ENCODE assay signal across 27 cellular contexts in genomic region chr5:106801554-106801953, GRCh38.
"Had no signal": no experiment of that assay in that cellular context is flagged by ENCODE, and none has a peak within 500 bp of the region (broad histone marks: within the 10 kb centered on the region; RNA-seq: fewer than 3 reads in every experiment).

No MANE protein-coding gene starts in this region.

- H3K9ac ChIP-seq: neural progenitor cell, parathyroid adenoma had no signal

- H3K4me1 ChIP-seq: left lung, parathyroid adenoma, psoas muscle, uterus had no signal

- H3K4me2 ChIP-seq: neural progenitor cell, smooth muscle cell had no signal

- H3K9me3 ChIP-seq: left lung, psoas muscle, uterus had no signal

- H3K36me3 ChIP-seq: brain microvascular endothelial cell, left lung, neural progenitor cell, uterus had no signal

- DNase-seq: activated CD4-positive, alpha-beta T cell treated with anti-CD3 and anti-CD28 coated beads for 48 hours; activated CD4-positive, alpha-beta T cell treated with anti-CD3 and anti-CD28 coated beads, Interleukin-2, amount 50 U/mL, for 48 hours; activated CD8-positive, alpha-beta memory T cell treated with anti-CD3 and anti-CD28 coated beads for 24 hours; activated gamma-delta T cell; activated naive CD4-positive, alpha-beta T cell treated with anti-CD3 and anti-CD28 coated beads, Interleukin-2, amount 10 ng/mL, durations not matched to agents 7 days and 5 days; amniotic stem cell; brain microvascular endothelial cell; dorsolateral prefrontal cortex; effector memory CD4-positive, alpha-beta T cell; left lung; mesendoderm; natural killer cell; occipital lobe; psoas muscle; stimulated activated CD4-positive, alpha-beta T cell treated with anti-CD3 and anti-CD28 coated beads, Interleukin-1b, Interleukin-23, amount 100 ng/mL, for 48 hours; stimulated activated CD4-positive, alpha-beta T cell treated with anti-CD3 and anti-CD28 coated beads, Interleukin-4, amount 100 ng/mL, for 4 hours; stimulated activated CD8-positive, alpha-beta memory T cell treated with anti-CD3 and anti-CD28 coated beads, Interleukin-4, amount 100 ng/mL, for 48 hours; stimulated activated naive CD8-positive, alpha-beta T cell treated with anti-CD3 and anti-CD28 coated beads, Interleukin-15, amount 100 ng/mL, for 72 hours; substantia nigra; uterus had no signal

- H2AFZ ChIP-seq: neural progenitor cell, parathyroid adenoma had no signal

- ATAC-seq: natural killer cell; psoas muscle; stimulated activated memory B cell treated with anti-CD40 and anti-IgM and Interleukin-4, amounts not matched to agents 10 μg/mL and 1 μg/mL and 100 μg/mL, for 72 hours; stimulated activated naive CD8-positive, alpha-beta T cell treated with anti-CD3 and anti-CD28 coated beads, Interleukin-15, amount 100 ng/mL, for 72 hours had no signal

- H3K27me3 ChIP-seq: brain microvascular endothelial cell, dorsolateral prefrontal cortex, neural progenitor cell, uterus had no signal

- H3K4me3 ChIP-seq: coronary artery, dorsolateral prefrontal cortex, left lung, lung, neural progenitor cell, psoas muscle, smooth muscle cell, uterus had no signal

- H3K79me2 ChIP-seq: parathyroid adenoma had no signal

- H3K27ac ChIP-seq: brain microvascular endothelial cell, coronary artery, dorsolateral prefrontal cortex, left lung, neural progenitor cell, parathyroid adenoma, psoas muscle, uterus, VCaP had no signal
